In the genomic region with DNA sequence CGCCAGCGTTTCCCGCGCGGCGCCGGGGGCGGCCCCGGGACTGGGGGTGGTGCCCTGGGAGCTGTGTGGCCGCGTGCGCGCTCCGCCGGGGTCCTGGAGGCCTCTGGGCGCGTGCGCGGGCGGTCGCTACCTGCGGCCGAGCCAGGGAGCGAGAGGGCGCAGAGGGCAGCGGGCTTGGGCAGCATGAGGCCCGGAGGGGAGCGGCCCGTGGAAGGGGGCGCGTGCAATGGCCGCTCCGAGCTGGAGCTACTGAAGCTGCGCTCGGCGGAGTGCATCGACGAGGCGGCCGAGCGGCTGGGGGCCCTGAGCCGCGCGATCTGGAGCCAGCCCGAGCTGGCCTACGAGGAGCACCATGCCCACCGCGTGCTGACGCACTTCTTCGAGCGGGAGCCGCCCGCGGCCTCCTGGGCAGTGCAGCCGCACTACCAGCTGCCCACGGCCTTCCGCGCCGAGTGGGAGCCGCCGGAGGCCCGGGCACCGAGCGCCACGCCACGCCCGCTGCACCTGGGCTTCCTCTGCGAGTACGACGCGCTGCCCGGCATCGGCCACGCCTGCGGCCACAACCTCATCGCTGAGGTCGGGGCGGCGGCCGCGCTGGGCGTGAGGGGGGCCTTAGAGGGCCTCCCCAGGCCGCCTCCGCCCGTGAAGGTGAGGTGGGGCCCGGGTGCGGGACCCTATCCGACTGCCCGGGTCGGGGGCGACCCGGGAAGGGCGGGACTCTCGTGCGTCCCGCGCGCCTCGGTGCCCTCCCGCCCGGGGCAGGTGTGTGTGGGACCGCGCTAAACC, we compare ENCODE assay signal across 1 cellular context.
TF ChIP-seq lines count a peak whose summit lies in the region.

A gene with protein sequence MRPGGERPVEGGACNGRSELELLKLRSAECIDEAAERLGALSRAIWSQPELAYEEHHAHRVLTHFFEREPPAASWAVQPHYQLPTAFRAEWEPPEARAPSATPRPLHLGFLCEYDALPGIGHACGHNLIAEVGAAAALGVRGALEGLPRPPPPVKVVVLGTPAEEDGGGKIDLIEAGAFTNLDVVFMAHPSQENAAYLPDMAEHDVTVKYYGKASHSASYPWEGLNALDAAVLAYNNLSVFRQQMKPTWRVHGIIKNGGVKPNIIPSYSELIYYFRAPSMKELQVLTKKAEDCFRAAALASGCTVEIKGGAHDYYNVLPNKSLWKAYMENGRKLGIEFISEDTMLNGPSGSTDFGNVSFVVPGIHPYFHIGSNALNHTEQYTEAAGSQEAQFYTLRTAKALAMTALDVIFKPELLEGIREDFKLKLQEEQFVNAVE (plus strand): TSS at position 94 of the 786 bp plus-strand sequence. CDS start 90 bp downstream, at position 184.

TF ChIP-seq in HepG2, 621 proteins besides CTCF, POLR2A, EP300 and RAD21 (continued from another document and continues in another):
- TF ChIP-seq, protein P1, sequence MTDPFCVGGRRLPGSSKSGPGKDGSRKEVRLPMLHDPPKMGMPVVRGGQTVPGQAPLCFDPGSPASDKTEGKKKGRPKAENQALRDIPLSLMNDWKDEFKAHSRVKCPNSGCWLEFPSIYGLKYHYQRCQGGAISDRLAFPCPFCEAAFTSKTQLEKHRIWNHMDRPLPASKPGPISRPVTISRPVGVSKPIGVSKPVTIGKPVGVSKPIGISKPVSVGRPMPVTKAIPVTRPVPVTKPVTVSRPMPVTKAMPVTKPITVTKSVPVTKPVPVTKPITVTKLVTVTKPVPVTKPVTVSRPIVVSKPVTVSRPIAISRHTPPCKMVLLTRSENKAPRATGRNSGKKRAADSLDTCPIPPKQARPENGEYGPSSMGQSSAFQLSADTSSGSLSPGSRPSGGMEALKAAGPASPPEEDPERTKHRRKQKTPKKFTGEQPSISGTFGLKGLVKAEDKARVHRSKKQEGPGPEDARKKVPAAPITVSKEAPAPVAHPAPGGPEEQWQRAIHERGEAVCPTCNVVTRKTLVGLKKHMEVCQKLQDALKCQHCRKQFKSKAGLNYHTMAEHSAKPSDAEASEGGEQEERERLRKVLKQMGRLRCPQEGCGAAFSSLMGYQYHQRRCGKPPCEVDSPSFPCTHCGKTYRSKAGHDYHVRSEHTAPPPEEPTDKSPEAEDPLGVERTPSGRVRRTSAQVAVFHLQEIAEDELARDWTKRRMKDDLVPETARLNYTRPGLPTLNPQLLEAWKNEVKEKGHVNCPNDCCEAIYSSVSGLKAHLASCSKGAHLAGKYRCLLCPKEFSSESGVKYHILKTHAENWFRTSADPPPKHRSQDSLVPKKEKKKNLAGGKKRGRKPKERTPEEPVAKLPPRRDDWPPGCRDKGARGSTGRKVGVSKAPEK (CRISPR knock-in tag; IDR thresholded peaks at IDR 0.05; ENCODE audit: borderline replicate concordance): no peak
- TF ChIP-seq NFRKB (IDR thresholded peaks at IDR 0.05) (no peak), ZNF205 (CRISPR knock-in tag; IDR thresholded peaks at IDR 0.05) (peak; percentile 30; the same call in 1 of the 2 replicates), ZNF564 (CRISPR knock-in tag; IDR thresholded peaks at IDR 0.05) (peak; percentile 92), ARNTL (CRISPR knock-in tag; IDR thresholded peaks at IDR 0.05) (no peak), MXD4 (CRISPR knock-in tag; IDR thresholded peaks at IDR 0.05) (peak; percentile 69; the same call in 1 of the 2 replicates), FOXC1 (CRISPR knock-in tag; IDR thresholded peaks at IDR 0.05; ENCODE audit: borderline replicate concordance) (peak; percentile 93), ZBTB21 (CRISPR knock-in tag; IDR thresholded peaks at IDR 0.05) (no peak), ZKSCAN1 (IDR thresholded peaks at IDR 0.05; ENCODE audit: low read length) (no peak), TOE1 (CRISPR knock-in tag; IDR thresholded peaks at IDR 0.05) (0 out of 2 replicates have a peak, but pooled peaks have one; percentile 82), MXI1 (IDR thresholded peaks at IDR 0.05; ENCODE audit: borderline replicate concordance, low read depth, low read length) (peak; percentile 59; the same call in 1 of the 3 replicates), ZNF160 (CRISPR knock-in tag; IDR thresholded peaks at IDR 0.05) (peak; percentile 93), POLR2G (IDR thresholded peaks at IDR 0.05; ENCODE audit: low read depth, low read length) (peak; percentile 88), RARG (CRISPR knock-in tag; IDR thresholded peaks at IDR 0.05; ENCODE audit: low read depth) (no peak), BRCA1 (CRISPR knock-in tag; IDR thresholded peaks at IDR 0.05) (peak; percentile 49; the same call in 1 of the 2 replicates), ZNF143 (CRISPR knock-in tag; IDR thresholded peaks at IDR 0.05) (no peak), AHR (CRISPR knock-in tag; IDR thresholded peaks at IDR 0.05) (peak; percentile 12; the same call in 1 of the 2 replicates), ZNF75D (CRISPR knock-in tag; IDR thresholded peaks at IDR 0.05; ENCODE audit: borderline replicate concordance) (no peak), NFYB (CRISPR knock-in tag; IDR thresholded peaks at IDR 0.05) (no peak), SAFB2 (CRISPR knock-in tag; IDR thresholded peaks at IDR 0.05; ENCODE audit: borderline replicate concordance, low read depth) (peak; percentile 73; the same call in 1 of the 2 replicates), RXRA (CRISPR knock-in tag; IDR thresholded peaks at IDR 0.05) (peak; percentile 63; the same call in 1 of the 2 replicates), SRSF1 (optimal IDR thresholded peaks at IDR 0.05; ENCODE audit: low read depth, low read length) (peak; percentile 11), PITX1 (CRISPR knock-in tag; IDR thresholded peaks at IDR 0.05) (peak; percentile 23; the same call in 1 of the 2 replicates), MTF1 (CRISPR knock-in tag; IDR thresholded peaks at IDR 0.05) (peak; percentile 66; the same call in 1 of the 2 replicates), CBX1 (IDR thresholded peaks at IDR 0.05; ENCODE audit: low read depth) (no peak), ZBTB7A (CRISPR knock-in tag; IDR thresholded peaks at IDR 0.05) (peak; percentile 33; the same call in 1 of the 2 replicates), ZNF674 (CRISPR knock-in tag; IDR thresholded peaks at IDR 0.05; ENCODE audit: low read depth) (no peak), ZNF501 (CRISPR knock-in tag; IDR thresholded peaks at IDR 0.05) (peak; percentile 92), PHF8 (CRISPR knock-in tag; IDR thresholded peaks at IDR 0.05) (peak; percentile 94), ZNF326 (CRISPR knock-in tag; IDR thresholded peaks at IDR 0.05; ENCODE audit: borderline replicate concordance) (no peak)
- TF ChIP-seq, protein P2, sequence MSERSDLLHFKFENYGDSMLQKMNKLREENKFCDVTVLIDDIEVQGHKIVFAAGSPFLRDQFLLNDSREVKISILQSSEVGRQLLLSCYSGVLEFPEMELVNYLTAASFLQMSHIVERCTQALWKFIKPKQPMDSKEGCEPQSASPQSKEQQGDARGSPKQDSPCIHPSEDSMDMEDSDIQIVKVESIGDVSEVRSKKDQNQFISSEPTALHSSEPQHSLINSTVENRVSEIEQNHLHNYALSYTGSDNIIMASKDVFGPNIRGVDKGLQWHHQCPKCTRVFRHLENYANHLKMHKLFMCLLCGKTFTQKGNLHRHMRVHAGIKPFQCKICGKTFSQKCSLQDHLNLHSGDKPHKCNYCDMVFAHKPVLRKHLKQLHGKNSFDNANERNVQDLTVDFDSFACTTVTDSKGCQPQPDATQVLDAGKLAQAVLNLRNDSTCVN (CRISPR knock-in tag; IDR thresholded peaks at IDR 0.05; ENCODE audit: borderline replicate concordance): no peak
- TF ChIP-seq, protein P3, sequence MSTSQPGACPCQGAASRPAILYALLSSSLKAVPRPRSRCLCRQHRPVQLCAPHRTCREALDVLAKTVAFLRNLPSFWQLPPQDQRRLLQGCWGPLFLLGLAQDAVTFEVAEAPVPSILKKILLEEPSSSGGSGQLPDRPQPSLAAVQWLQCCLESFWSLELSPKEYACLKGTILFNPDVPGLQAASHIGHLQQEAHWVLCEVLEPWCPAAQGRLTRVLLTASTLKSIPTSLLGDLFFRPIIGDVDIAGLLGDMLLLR (CRISPR knock-in tag; IDR thresholded peaks at IDR 0.05): peak; percentile 11; the same call in 1 of the 2 replicates
- TF ChIP-seq, protein P4, sequence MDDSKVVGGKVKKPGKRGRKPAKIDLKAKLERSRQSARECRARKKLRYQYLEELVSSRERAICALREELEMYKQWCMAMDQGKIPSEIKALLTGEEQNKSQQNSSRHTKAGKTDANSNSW (CRISPR knock-in tag; IDR thresholded peaks at IDR 0.05; ENCODE audit: borderline replicate concordance): peak; percentile 97; the same call in 1 of the 2 replicates
- TF ChIP-seq, protein P5, sequence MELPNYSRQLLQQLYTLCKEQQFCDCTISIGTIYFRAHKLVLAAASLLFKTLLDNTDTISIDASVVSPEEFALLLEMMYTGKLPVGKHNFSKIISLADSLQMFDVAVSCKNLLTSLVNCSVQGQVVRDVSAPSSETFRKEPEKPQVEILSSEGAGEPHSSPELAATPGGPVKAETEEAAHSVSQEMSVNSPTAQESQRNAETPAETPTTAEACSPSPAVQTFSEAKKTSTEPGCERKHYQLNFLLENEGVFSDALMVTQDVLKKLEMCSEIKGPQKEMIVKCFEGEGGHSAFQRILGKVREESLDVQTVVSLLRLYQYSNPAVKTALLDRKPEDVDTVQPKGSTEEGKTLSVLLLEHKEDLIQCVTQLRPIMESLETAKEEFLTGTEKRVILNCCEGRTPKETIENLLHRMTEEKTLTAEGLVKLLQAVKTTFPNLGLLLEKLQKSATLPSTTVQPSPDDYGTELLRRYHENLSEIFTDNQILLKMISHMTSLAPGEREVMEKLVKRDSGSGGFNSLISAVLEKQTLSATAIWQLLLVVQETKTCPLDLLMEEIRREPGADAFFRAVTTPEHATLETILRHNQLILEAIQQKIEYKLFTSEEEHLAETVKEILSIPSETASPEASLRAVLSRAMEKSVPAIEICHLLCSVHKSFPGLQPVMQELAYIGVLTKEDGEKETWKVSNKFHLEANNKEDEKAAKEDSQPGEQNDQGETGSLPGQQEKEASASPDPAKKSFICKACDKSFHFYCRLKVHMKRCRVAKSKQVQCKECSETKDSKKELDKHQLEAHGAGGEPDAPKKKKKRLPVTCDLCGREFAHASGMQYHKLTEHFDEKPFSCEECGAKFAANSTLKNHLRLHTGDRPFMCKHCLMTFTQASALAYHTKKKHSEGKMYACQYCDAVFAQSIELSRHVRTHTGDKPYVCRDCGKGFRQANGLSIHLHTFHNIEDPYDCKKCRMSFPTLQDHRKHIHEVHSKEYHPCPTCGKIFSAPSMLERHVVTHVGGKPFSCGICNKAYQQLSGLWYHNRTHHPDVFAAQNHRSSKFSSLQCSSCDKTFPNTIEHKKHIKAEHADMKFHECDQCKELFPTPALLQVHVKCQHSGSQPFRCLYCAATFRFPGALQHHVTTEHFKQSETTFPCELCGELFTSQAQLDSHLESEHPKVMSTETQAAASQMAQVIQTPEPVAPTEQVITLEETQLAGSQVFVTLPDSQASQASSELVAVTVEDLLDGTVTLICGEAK (IDR thresholded peaks at IDR 0.05): no peak
- TF ChIP-seq, protein P5 (CRISPR knock-in tag; IDR thresholded peaks at IDR 0.05): peak; percentile 79; the same call in 1 of the 2 replicates
- TF ChIP-seq, protein P6, sequence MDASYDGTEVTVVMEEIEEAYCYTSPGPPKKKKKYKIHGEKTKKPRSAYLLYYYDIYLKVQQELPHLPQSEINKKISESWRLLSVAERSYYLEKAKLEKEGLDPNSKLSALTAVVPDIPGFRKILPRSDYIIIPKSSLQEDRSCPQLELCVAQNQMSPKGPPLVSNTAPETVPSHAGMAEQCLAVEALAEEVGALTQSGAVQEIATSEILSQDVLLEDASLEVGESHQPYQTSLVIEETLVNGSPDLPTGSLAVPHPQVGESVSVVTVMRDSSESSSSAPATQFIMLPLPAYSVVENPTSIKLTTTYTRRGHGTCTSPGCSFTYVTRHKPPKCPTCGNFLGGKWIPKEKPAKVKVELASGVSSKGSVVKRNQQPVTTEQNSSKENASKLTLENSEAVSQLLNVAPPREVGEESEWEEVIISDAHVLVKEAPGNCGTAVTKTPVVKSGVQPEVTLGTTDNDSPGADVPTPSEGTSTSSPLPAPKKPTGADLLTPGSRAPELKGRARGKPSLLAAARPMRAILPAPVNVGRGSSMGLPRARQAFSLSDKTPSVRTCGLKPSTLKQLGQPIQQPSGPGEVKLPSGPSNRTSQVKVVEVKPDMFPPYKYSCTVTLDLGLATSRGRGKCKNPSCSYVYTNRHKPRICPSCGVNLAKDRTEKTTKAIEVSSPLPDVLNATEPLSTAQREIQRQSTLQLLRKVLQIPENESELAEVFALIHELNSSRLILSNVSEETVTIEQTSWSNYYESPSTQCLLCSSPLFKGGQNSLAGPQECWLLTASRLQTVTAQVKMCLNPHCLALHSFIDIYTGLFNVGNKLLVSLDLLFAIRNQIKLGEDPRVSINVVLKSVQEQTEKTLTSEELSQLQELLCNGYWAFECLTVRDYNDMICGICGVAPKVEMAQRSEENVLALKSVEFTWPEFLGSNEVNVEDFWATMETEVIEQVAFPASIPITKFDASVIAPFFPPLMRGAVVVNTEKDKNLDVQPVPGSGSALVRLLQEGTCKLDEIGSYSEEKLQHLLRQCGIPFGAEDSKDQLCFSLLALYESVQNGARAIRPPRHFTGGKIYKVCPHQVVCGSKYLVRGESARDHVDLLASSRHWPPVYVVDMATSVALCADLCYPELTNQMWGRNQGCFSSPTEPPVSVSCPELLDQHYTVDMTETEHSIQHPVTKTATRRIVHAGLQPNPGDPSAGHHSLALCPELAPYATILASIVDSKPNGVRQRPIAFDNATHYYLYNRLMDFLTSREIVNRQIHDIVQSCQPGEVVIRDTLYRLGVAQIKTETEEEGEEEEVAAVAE (CRISPR knock-in tag; IDR thresholded peaks at IDR 0.05; ENCODE audit: borderline replicate concordance): no peak
- TF ChIP-seq, protein P7, sequence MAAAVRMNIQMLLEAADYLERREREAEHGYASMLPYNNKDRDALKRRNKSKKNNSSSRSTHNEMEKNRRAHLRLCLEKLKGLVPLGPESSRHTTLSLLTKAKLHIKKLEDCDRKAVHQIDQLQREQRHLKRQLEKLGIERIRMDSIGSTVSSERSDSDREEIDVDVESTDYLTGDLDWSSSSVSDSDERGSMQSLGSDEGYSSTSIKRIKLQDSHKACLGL (CRISPR knock-in tag; IDR thresholded peaks at IDR 0.05): peak; percentile 88
